8 cellular contexts compared by ENCODE assay signal in genomic region chr4:168440442-168441264, GRCh38. TPM values are rescaled to one million over a fixed set of nuclear protein-coding genes. Genes with fewer than 3 reads are reported as not detected.
DNase-seq lines count a peak whose midpoint lies in the region; ATAC-seq and TF ChIP-seq lines count a peak whose summit lies in the region.

No MANE protein-coding gene starts in this region.

- peak overlapping the region; percentile 9 for H3K4me3 Mint-ChIP-seq in nephron progenitor cell

- peaks cover 26% of the 10 kb centered on the region for H3K4me1 Mint-ChIP-seq in nephron progenitor cell

- peaks cover 34% of the 10 kb centered on the region for H3K9me3 Mint-ChIP-seq in nephron progenitor cell

- ATAC-seq in HG03025 (IDR thresholded peaks at IDR 0.05; ENCODE audit: low FRiP score, unreplicated experiment), result peak; percentile 66

- no peaks in the 10 kb centered on the region for H3K27me3 Mint-ChIP-seq in nephron progenitor cell (ENCODE audit: low read depth, poor library complexity)

- TF ChIP-seq CTCF in nephron progenitor cell (IDR thresholded peaks at IDR 0.05), result no peak

- no peaks in the 10 kb centered on the region for H3K36me3 Mint-ChIP-seq in nephron progenitor cell (ENCODE audit: low read depth)

- peak overlapping the region; percentile 29 for H3K27ac Mint-ChIP-seq in nephron progenitor cell

- DNase-seq in GM19238 (ENCODE audit: insufficient read length, low spot score), result peak; percentile 23
- peak; percentile 24 for DNase-seq in SW480 (ENCODE audit: low spot score)
- no peak for DNase-seq in nephron progenitor cell
- no peak for DNase-seq in NCI-H187 treated with DMSO at 0.1 percent for 48 hours (lab: John Stamatoyannopoulos, UW)
- no peak for DNase-seq in globus pallidus (ENCODE audit: low spot score)
- no peak for DNase-seq in cerebellum (ENCODE audit: low spot score)
- DNase-seq in activated CD4-positive, CD25-positive, alpha-beta regulatory T cell treated with anti-CD3 and anti-CD28 coated beads, Interleukin-2, amount 50 U/mL, for 72 hours, result no peak

RNA-seq across cellular contexts. Expression of gene DDX60L, which starts 39.6 kb away (rescaled TPM):
- total RNA-seq in cerebellum, result 7.3 TPM

RNA-seq across cellular contexts. Expression of gene PALLD, which starts 56.2 kb away (rescaled TPM):
- total RNA-seq in cerebellum, result 37.3 TPM

Comparison
In these comparisons a context has a peak if more than half of its experiments do, and no peak if none do; other contexts are left out.
1. DNase-seq: peak in GM19238 (single experiment) and SW480 (single experiment); none in nephron progenitor cell (single experiment), NCI-H187 treated with DMSO at 0.1 percent for 48 hours (single experiment), globus pallidus (single experiment), cerebellum (single experiment) and activated CD4-positive, CD25-positive, alpha-beta regulatory T cell treated with anti-CD3 and anti-CD28 coated beads, Interleukin-2, amount 50 U/mL, for 72 hours (single experiment).